In genomic region chr2:71380665-71381064, GRCh38 we compare ENCODE assay signal across 20 cellular contexts. TPM values are rescaled to one million over a fixed set of nuclear protein-coding genes. Genes with fewer than 3 reads are reported as not detected.
DNase-seq lines count a peak whose midpoint lies in the region; ATAC-seq and TF ChIP-seq lines count a peak whose summit lies in the region.
"Had no signal": no experiment of that assay in that cellular context is flagged by ENCODE, and none has a peak within 500 bp of the region (broad histone marks: within the 10 kb centered on the region; RNA-seq: fewer than 3 reads in every experiment).

No MANE protein-coding gene starts in this region.

- no peak for TF ChIP-seq POLR2A in IMR-90 (IDR thresholded peaks at IDR 0.05; ENCODE audit: low read depth, low read length)

- H3K36me3 ChIP-seq in cardiac muscle cell (peaks cover 49% of the 10 kb centered on the region), IMR-90 (ENCODE audit: control insufficient read depth, insufficient read depth, low read length) (peaks cover 4% of the 10 kb centered on the region; the same call in 1 of the 2 replicates)

- peaks cover 6% of the 10 kb centered on the region for H3K9me1 ChIP-seq in IMR-90 (ENCODE audit: insufficient read depth, low read length)

- H2BK15ac ChIP-seq in IMR-90 (ENCODE audit: low read depth, low read length), result no peak overlapping the region

- no peak overlapping the region for H4K5ac ChIP-seq in IMR-90 (ENCODE audit: low read depth, low read length)

- H2AFZ ChIP-seq in IMR-90 (replicated peaks; ENCODE audit: low read length, poor library complexity), result no peak overlapping the region

- no CpG with 5 or more reads among the region's 3 CpGs for WGBS in IMR-90 (ENCODE audit: extremely low coverage in 2 of 2, insufficient read length in 1 of 2), 2 experiments

- H2BK120ac ChIP-seq in IMR-90 (ENCODE audit: low read depth, low read length), result no peak overlapping the region

- TF ChIP-seq CTCF in cardiac muscle cell (IDR thresholded peaks at IDR 0.05; ENCODE audit: low read depth, low read length) (no peak), IMR-90 (conservative IDR thresholded peaks at IDR 0.05; ENCODE audit: low read depth, low read length) (no peak), fibroblast of pulmonary artery (IDR thresholded peaks at IDR 0.05; ENCODE audit: low read length, missing control alignments) (no peak)

- H3K56ac ChIP-seq in IMR-90 (ENCODE audit: extremely low read depth, insufficient read depth, low read length), result no peak overlapping the region

- no peak overlapping the region for H4K91ac ChIP-seq in IMR-90 (ENCODE audit: insufficient read depth, low read depth, low read length)

- DNase-seq in cardiac muscle cell (ENCODE audit: low read depth in 1 of 2, low spot score in 1 of 2) (peak in 1 of 2 donors; percentile 38), Right ventricle myocardium superior (no peak), IMR-90 (peak; percentile 49), fibroblast of pulmonary artery (ENCODE audit: low read depth) (peak; percentile 7), DMS53 (lab: John Stamatoyannopoulos, UW) (no peak), NCI-H1105 treated with DMSO at 0.1 percent for 48 hours (lab: John Stamatoyannopoulos, UW) (no peak), AG20443 (ENCODE audit: low spot score) (no peak)
- no peak for DNase-seq in activated T-cell treated with anti-CD3 and anti-CD28 coated beads, Interleukin-2, amount 50 U/mL, for 48 hours
- DNase-seq: C1 segment of cervical spinal cord, DND-41, GDM1, H9, Karpas-422, MM.1S, NCI-H1092, NCI-H146, NCI-H2029 treated with DMSO at 0.1 percent for 48 hours, PC-3, RPMI8226, SIG-M5 had no signal

- H2BK20ac ChIP-seq in IMR-90 (ENCODE audit: low read depth, low read length), result no peak overlapping the region

- H3K9me3 ChIP-seq in cardiac muscle cell (ENCODE audit: low read depth) (no peaks in the 10 kb centered on the region), IMR-90 (ENCODE audit: control insufficient read depth, insufficient read depth, low read length) (no peaks in the 10 kb centered on the region)

- no peak overlapping the region for H2AK5ac ChIP-seq in IMR-90 (ENCODE audit: low read depth, low read length)

- no peak overlapping the region; the same call in 1 of the 2 replicates for H3K4me2 ChIP-seq in IMR-90 (ENCODE audit: low read depth, low read length)

- no peak overlapping the region for H3K23ac ChIP-seq in IMR-90 (ENCODE audit: low read depth, low read length)

- no peaks in the 10 kb centered on the region for H3K27me3 ChIP-seq in cardiac muscle cell
- H3K27me3 ChIP-seq in IMR-90 (ENCODE audit: control insufficient read depth, insufficient read depth, low read length), result no peaks in the 10 kb centered on the region

- in situ Hi-C loops in IMR-90 (cut with MboI; ENCODE audit: low sequenced_read_pairs), result no loop called here

- H2BK5ac ChIP-seq in IMR-90 (ENCODE audit: low read depth, low read length, poor library complexity, severe bottlenecking), result no peak overlapping the region

- no peak overlapping the region for H3K4me3 ChIP-seq in cardiac muscle cell
- no peak overlapping the region for H3K4me3 ChIP-seq in IMR-90 (ENCODE audit: insufficient read depth, low read depth, low read length)
- no peak overlapping the region for H3K4me3 ChIP-seq in fibroblast of pulmonary artery (replicated peaks; ENCODE audit: low read depth, low read length)

- H3K9ac ChIP-seq in IMR-90 (ENCODE audit: low read depth, low read length), result no peak overlapping the region

- ATAC-seq in Right ventricle myocardium superior (ENCODE audit: poor library complexity), result no peak
- ATAC-seq in IMR-90 (ENCODE audit: low read depth), result peak; percentile 16
- ATAC-seq: PC-3 had no signal

- H3K4me1 ChIP-seq in cardiac muscle cell (ENCODE audit: low read depth), result peaks cover 7% of the 10 kb centered on the region
- peaks cover 9% of the 10 kb centered on the region for H3K4me1 ChIP-seq in IMR-90 (ENCODE audit: control insufficient read depth, insufficient read depth, low read length)

- POLR2A ChIA-PET in IMR-90 (lab: Charles Lee; ENCODE audit: unreplicated experiment), result no interaction called here

- peaks cover 10 to 30% of the 10 kb centered on the region in 2 experiments; a peak in 3 of 4 replicates for H3K79me1 ChIP-seq in IMR-90 (ENCODE audit: low read depth in 1 of 2, low read length in 2 of 2)

- H3K27ac ChIP-seq in cardiac muscle cell (peak overlapping the region; percentile 10), IMR-90 (ENCODE audit: insufficient read depth, low read length) (no peak overlapping the region)

- H2AK9ac ChIP-seq in IMR-90 (replicated peaks; ENCODE audit: low read depth, low read length, poor library complexity), result no peak overlapping the region

- CTCF ChIA-PET in IMR-90 (lab: Yijun Ruan, JAX), result interaction anchor here (2.1 kb wide), 1 partner anchor 49 kb away, joined by 11 read pairs; the partner anchor contains the start of gene ZNF638

- no peak overlapping the region for H3K18ac ChIP-seq in IMR-90 (ENCODE audit: low read depth, low read length)

- no peak overlapping the region for H4K8ac ChIP-seq in IMR-90 (ENCODE audit: low read depth in 2 of 2, low read length in 2 of 2)

- TF ChIP-seq RAD21 in IMR-90 (IDR thresholded peaks at IDR 0.05; ENCODE audit: low read length), result no peak

- intact Hi-C loops in Right ventricle myocardium superior (cut with DNase I), result no loop called here
- intact Hi-C loops in IMR-90 (cut with micrococcal nuclease), result no loop called here

- peaks cover 13% of the 10 kb centered on the region; the same call in 1 of the 2 replicates for H4K20me1 ChIP-seq in IMR-90 (ENCODE audit: insufficient read depth, low read length)

- dilution Hi-C loops in IMR-90 (cut with HindIII; ENCODE audit: low sequenced_read_pairs, unreplicated experiment), result no loop called here

- no peak overlapping the region for H3K4ac ChIP-seq in IMR-90 (ENCODE audit: low read depth, low read length)

- BruUV-seq in IMR-90 (replicated peaks; lab: Mats Ljungman, UMichigan), result no TSS peak

- H3K14ac ChIP-seq in IMR-90 (replicated peaks; ENCODE audit: low read depth, low read length), result no peak overlapping the region

TF ChIP-seq in IMR-90, 13 proteins besides CTCF, POLR2A, EP300 and RAD21:
- TF ChIP-seq CEBPB (IDR thresholded peaks at IDR 0.05; ENCODE audit: low read depth, low read length) (peak; percentile 85), USF2 (IDR thresholded peaks at IDR 0.05; ENCODE audit: low read depth, low read length) (no peak), CHD1 (IDR thresholded peaks at IDR 0.05; ENCODE audit: low read depth, low read length) (no peak)

RNA-seq across cellular contexts. Expression of gene ZNF638, which starts 49.1 kb away (rescaled TPM):
- total RNA-seq in cardiac muscle cell (99.4 and 223 TPM in 2 replicates), Right ventricle myocardium superior (91.9 TPM), IMR-90 (2012; rRNA removed) (129 and 142 TPM in 2 replicates)
- polyA plus RNA-seq in cardiac muscle cell (70.5 and 111 TPM in 2 replicates), IMR-90 (2012; rRNA removed) (39.9 and 46.4 TPM in 2 replicates)
- 4.2 and 7.9 TPM in 2 replicates for polyA plus RNA-seq in IMR-90 (2012; cell fraction: cytosol; rRNA removed)
- 10.7 and 129 TPM in 2 replicates for polyA plus RNA-seq in IMR-90 (2012; cell fraction: nucleus; rRNA removed; ENCODE audit: low replicate concordance)

Comparison
In these comparisons a context has a peak if more than half of its experiments do, and no peak if none do; other contexts are left out.
1. DNase-seq: peak in IMR-90 (single experiment) and fibroblast of pulmonary artery (single experiment); none in Right ventricle myocardium superior (single experiment), activated T-cell treated with anti-CD3 and anti-CD28 coated beads, Interleukin-2, amount 50 U/mL, for 48 hours (0 of 2), DMS53 (single experiment), NCI-H1105 treated with DMSO at 0.1 percent for 48 hours (single experiment) and AG20443 (single experiment).